8 cellular contexts compared by ENCODE assay signal in the genomic region with DNA sequence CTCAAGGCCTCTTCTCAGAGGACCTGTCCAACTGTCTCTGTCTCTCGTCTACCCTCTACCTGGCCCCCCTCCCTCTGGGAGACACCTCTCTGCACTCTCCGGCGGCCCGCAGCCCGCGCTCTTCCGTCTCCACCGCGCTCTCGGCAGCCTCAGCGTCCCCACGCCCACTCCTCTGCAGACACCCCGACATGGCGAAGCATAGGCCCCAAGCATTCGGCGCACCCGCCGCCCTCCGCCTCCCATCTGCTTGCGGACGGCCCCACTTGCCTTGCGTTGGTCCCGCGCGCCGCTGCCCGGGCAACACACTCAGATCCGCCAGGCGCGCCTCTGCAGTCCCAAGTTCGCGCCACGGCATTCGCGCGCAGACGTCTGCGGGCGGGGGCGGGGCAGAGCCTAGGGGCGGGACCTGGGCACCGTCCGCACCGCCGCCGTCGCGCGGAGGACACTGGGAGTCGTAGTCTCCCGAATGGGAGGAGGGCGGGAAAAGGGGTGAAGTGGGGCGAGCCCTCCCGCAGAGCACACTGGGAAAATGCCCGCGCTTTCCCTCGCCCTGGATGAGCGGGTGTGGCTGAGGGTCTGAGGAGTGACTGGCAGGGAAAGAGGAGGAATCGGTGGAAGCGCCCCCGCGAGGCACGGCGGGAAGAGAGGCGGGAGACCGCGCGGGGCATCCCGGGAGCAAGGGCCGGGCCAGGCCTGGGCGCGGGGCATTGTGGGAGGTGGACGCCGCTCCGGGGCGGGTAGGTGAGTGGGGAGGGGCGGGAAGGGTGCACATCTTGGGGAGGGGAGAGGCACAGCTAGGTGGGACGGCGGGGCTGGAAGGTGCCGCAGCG. TPM values are rescaled to one million over a fixed set of nuclear protein-coding genes. Genes with fewer than 3 reads are reported as not detected.
DNase-seq lines count a peak whose midpoint lies in the region; ATAC-seq and TF ChIP-seq lines count a peak whose summit lies in the region.

TSS of gene LIG1 (minus strand) at position 371 of the 830 bp plus-strand sequence. CDS start 4,778 bp downstream, outside the sequence.
TSS of gene ZSWIM9 (plus strand) at position 707 of the 830 bp plus-strand sequence. CDS start 1,123 bp downstream, outside the sequence.

- ATAC-seq in HG02798 (IDR thresholded peaks at IDR 0.05; ENCODE audit: poor library complexity, unreplicated experiment) (peak; percentile 86), heart left ventricle (peak; percentile 96 to 98 (median 98)), upper lobe of left lung (ENCODE audit: low FRiP score in 2 of 2) (peak; percentile 97 to 98)

- WGBS in adipose tissue, 3 donors, result 0 to 1% (median 0%) methylated on average over 71 to 81 of the region's 81 CpGs
- 1% methylated on average over 44 to 81 of the region's 81 CpGs for WGBS in heart left ventricle, 4 donors
- WGBS in upper lobe of left lung, 2 donors, result 1 to 2% methylated on average over 8 to 31 of the region's 81 CpGs

- H3K36me3 ChIP-seq in heart left ventricle (peaks cover 0 to 31% (median 20%) of the 10 kb centered on the region in 9 donors), upper lobe of left lung (peaks cover 0 to 27% (median 16%) of the 10 kb centered on the region in 4 donors)

- no peak for TF ChIP-seq POLR2A in heart left ventricle (IDR thresholded peaks at IDR 0.05)
- peak in 1 of 4 donors; percentile 35 for TF ChIP-seq POLR2A in upper lobe of left lung (IDR thresholded peaks at IDR 0.05)

- peak in 1 of 4 donors; percentile 39 for TF ChIP-seq EP300 in upper lobe of left lung (IDR thresholded peaks at IDR 0.05)

- peaks cover 0 to 20% (median 7%) of the 10 kb centered on the region in 12 donors for H3K4me1 ChIP-seq in heart left ventricle
- peaks cover 6 to 21% (median 12%) of the 10 kb centered on the region in 4 donors for H3K4me1 ChIP-seq in upper lobe of left lung

- peak within 1 kb of the TSS; percentile 69 for H3K27ac ChIP-seq in adipose tissue (ENCODE audit: low read depth, low read length)
- peak within 1 kb of the TSS; percentile 82 to 98 (median 94) for H3K27ac ChIP-seq in heart left ventricle
- peak within 1 kb of the TSS; percentile 86 to 99 (median 96) for H3K27ac ChIP-seq in upper lobe of left lung

- H3K4me3 ChIP-seq in GM12875 (ENCODE audit: low read depth, low read length) (peak within 1 kb of the TSS; percentile 79), heart left ventricle (peak within 1 kb of the TSS; percentile 58 to 95 (median 79)), upper lobe of left lung (peak within 1 kb of the TSS; percentile 73 to 96 (median 79))

- TF ChIP-seq CTCF in GM12875 (IDR thresholded peaks at IDR 0.05; ENCODE audit: borderline replicate concordance, insufficient read depth, low read depth, low read length) (no peak), heart left ventricle (IDR thresholded peaks at IDR 0.05) (peak in 7 of 12 donors; percentile 12 to 53 (median 32)), upper lobe of left lung (IDR thresholded peaks at IDR 0.05) (peak in 3 of 6 experiments; percentile 9 to 59 (median 18))

- H3K27me3 ChIP-seq in heart left ventricle (no peaks in the 10 kb centered on the region), upper lobe of left lung (no peaks in the 10 kb centered on the region)

- intact Hi-C loops in heart left ventricle (cut with DNase I) (no loop called here), posterior cingulate gyrus (cut with DNase I) (loop anchor here (1.0 to 10.0 kb wide), 2 partner anchors 33 to 85 kb away; partner anchors contain the start of gene CARD8)

- no peaks in the 10 kb centered on the region for H3K9me3 ChIP-seq in heart left ventricle
- no peaks in the 10 kb centered on the region for H3K9me3 ChIP-seq in upper lobe of left lung

- DNase-seq in NCI-H1436 treated with DMSO at 0.1 percent for 48 hours (lab: John Stamatoyannopoulos, UW) (peak; percentile 85), T follicular helper cell (ENCODE audit: low read depth) (peak; percentile 86), heart left ventricle (peak; percentile 92 to 94 (median 92)), posterior cingulate gyrus (peak; percentile 91 to 99 (median 93)), upper lobe of left lung (peak; percentile 92 to 98)

RNA-seq across cellular contexts. Expression of gene LIG1, which starts in this region (rescaled TPM):
- polyA plus RNA-seq in adipose tissue (10 to 100 TPM in 1 of 3 donors, 1 to 10 TPM in 2; 6.3 to 18.5 (median 7.4) TPM), heart left ventricle (1 to 10 TPM; 4.3 to 4.4 TPM)
- total RNA-seq in heart left ventricle (10 to 100 TPM in 1 of 9 donors, 1 to 10 TPM in 8; 2.1 to 16.5 (median 3.9) TPM), upper lobe of left lung (100 to 1,000 TPM in 1 of 6 donors, 10 to 100 TPM in 5; 11.4 to 113 (median 27.8) TPM)

RNA-seq across cellular contexts. Expression of gene ZSWIM9, which starts in this region (rescaled TPM):
- polyA plus RNA-seq in adipose tissue (1 to 10 TPM; 3.0 to 7.8 (median 4.2) TPM), heart left ventricle (1 to 10 TPM; 5.8 to 7.4 TPM)
- total RNA-seq in heart left ventricle (1 to 10 TPM; 2.2 to 7.7 (median 6.2) TPM), upper lobe of left lung (10 to 100 TPM in 1 of 6 donors, 1 to 10 TPM in 5; 2.9 to 13.2 (median 8.0) TPM)

Comparison
In these comparisons a context has a peak if more than half of its experiments do, and no peak if none do; other contexts are left out.
1. Peak in every context shown above with its lines: DNase-seq, ATAC-seq, H3K4me3 ChIP-seq and H3K27ac ChIP-seq.